Comparison of ENCODE assay signal across 8 cellular contexts in genomic region chr5:148809781-148810524, GRCh38. TPM values are rescaled to one million over a fixed set of nuclear protein-coding genes. Genes with fewer than 3 reads are reported as not detected.
DNase-seq lines count a peak whose midpoint lies in the region; ATAC-seq, FAIRE-seq and TF ChIP-seq lines count a peak whose summit lies in the region.

No MANE protein-coding gene starts in this region.

- CTCF ChIA-PET in activated naive CD4-positive, alpha-beta T cell treated with anti-CD3 and anti-CD28 coated beads, Interleukin-2, amount 10 ng/mL, durations not matched to agents 7 days and 5 days (lab: Charles Lee), result interaction anchor here (1.0 to 4.1 kb wide), 2 partner anchors 11 to 76 kb away, joined by 3 to 22 read pairs; no protein-coding TSS in a partner anchor
- CTCF ChIA-PET in endothelial cell of umbilical vein (lab: Charles Lee), result interaction anchor here (1.1 kb wide), 1 partner anchor 63 kb away, joined by 3 read pairs; no protein-coding TSS in a partner anchor

- no peak for DNase-seq in activated naive CD4-positive, alpha-beta T cell treated with anti-CD3 and anti-CD28 coated beads, Interleukin-2, amount 10 ng/mL, durations not matched to agents 7 days and 5 days
- no peak for DNase-seq in activated naive CD4-positive, alpha-beta T cell treated with anti-CD3 and anti-CD28 coated beads, Interleukin-2, amount 50 U/mL, for 16 hours
- no peak for DNase-seq in SK-N-MC (ENCODE audit: low read depth, low spot score)
- peak; percentile 32 for DNase-seq in endothelial cell of umbilical vein (ENCODE audit: low read depth, low spot score)
- DNase-seq in thoracic aorta (ENCODE audit: low spot score), result no peak
- no peak for DNase-seq in NCI-H226

- dilution Hi-C loops in endothelial cell of umbilical vein (cut with MboI; ENCODE audit: extremely low pct_ligation_motif_present, low sequenced_read_pairs), result no loop called here

- POLR2A ChIA-PET in endothelial cell of umbilical vein (lab: Charles Lee), result no interaction called here

- ATAC-seq in thoracic aorta (ENCODE audit: insufficient number of reproducible peaks, low FRiP score, low read depth) (no peak), HG03108 (IDR thresholded peaks at IDR 0.05; ENCODE audit: unreplicated experiment) (no peak), GM21528 (IDR thresholded peaks at IDR 0.05; ENCODE audit: low FRiP score, unreplicated experiment) (no peak)

- TF ChIP-seq CTCF in endothelial cell of umbilical vein (IDR thresholded peaks at IDR 0.05; ENCODE audit: extremely low read depth in 1 of 2, insufficient read depth in 1 of 2, low read depth in 1 of 2, low read length in 2 of 2) (no peak), thoracic aorta (IDR thresholded peaks at IDR 0.05) (no peak)

- no peaks in the 10 kb centered on the region for H3K9me3 ChIP-seq in SK-N-MC (ENCODE audit: low read depth, low read length)
- no peaks in the 10 kb centered on the region for H3K9me3 ChIP-seq in endothelial cell of umbilical vein (replicated peaks; ENCODE audit: control insufficient read depth, insufficient read depth, low read length)
- H3K9me3 ChIP-seq in thoracic aorta, result no peaks in the 10 kb centered on the region

- H3K27ac Mint-ChIP-seq in activated naive CD4-positive, alpha-beta T cell treated with anti-CD3 and anti-CD28 coated beads, Interleukin-2, amount 10 ng/mL, durations not matched to agents 7 days and 5 days, result peak overlapping the region; percentile 91

- peaks cover 29% of the 10 kb centered on the region for H3K4me1 Mint-ChIP-seq in activated naive CD4-positive, alpha-beta T cell treated with anti-CD3 and anti-CD28 coated beads, Interleukin-2, amount 10 ng/mL, durations not matched to agents 7 days and 5 days

- H3K36me3 Mint-ChIP-seq in activated naive CD4-positive, alpha-beta T cell treated with anti-CD3 and anti-CD28 coated beads, Interleukin-2, amount 10 ng/mL, durations not matched to agents 7 days and 5 days, result no peaks in the 10 kb centered on the region

- no peaks in the 10 kb centered on the region for H4K20me1 ChIP-seq in endothelial cell of umbilical vein (replicated peaks; ENCODE audit: control insufficient read depth, extremely low read depth, insufficient read depth, low read length)

- H3K9me1 ChIP-seq in endothelial cell of umbilical vein (replicated peaks; ENCODE audit: control insufficient read depth, extremely low read depth, insufficient read depth, low read length), result no peaks in the 10 kb centered on the region

- no peak overlapping the region for H3K27ac ChIP-seq in SK-N-MC
- no peak overlapping the region for H3K27ac ChIP-seq in endothelial cell of umbilical vein (ENCODE audit: insufficient read depth, low read depth, low read length)
- no peak overlapping the region for H3K27ac ChIP-seq in thoracic aorta

- H3K9ac ChIP-seq in SK-N-MC (ENCODE audit: insufficient read length) (no peak overlapping the region), endothelial cell of umbilical vein (replicated peaks; ENCODE audit: extremely low read depth, insufficient read depth, low read length) (no peak overlapping the region)

- FAIRE-seq in endothelial cell of umbilical vein (lab: Jason Lieb, UNC), result no peak

- TF ChIP-seq POLR2A in endothelial cell of umbilical vein (IDR thresholded peaks at IDR 0.05; ENCODE audit: low read depth, low read length), result no peak

- no peaks in the 10 kb centered on the region for H3K9me3 Mint-ChIP-seq in activated naive CD4-positive, alpha-beta T cell treated with anti-CD3 and anti-CD28 coated beads, Interleukin-2, amount 10 ng/mL, durations not matched to agents 7 days and 5 days

- H3K36me3 ChIP-seq in SK-N-MC (ENCODE audit: insufficient read depth, low read length) (no peaks in the 10 kb centered on the region), endothelial cell of umbilical vein (ENCODE audit: control insufficient read depth in 2 of 2, extremely low read depth in 1 of 2, insufficient read depth in 2 of 2, low read length in 2 of 2) (no peaks in the 10 kb centered on the region), thoracic aorta (no peaks in the 10 kb centered on the region)

- H2AFZ ChIP-seq in endothelial cell of umbilical vein (ENCODE audit: low read depth, low read length), result no peak overlapping the region

- no peaks in the 10 kb centered on the region for H3K27me3 ChIP-seq in endothelial cell of umbilical vein (ENCODE audit: control insufficient read depth in 2 of 2, insufficient read depth in 2 of 2, low read length in 2 of 2)
- H3K27me3 ChIP-seq in thoracic aorta (replicated peaks; ENCODE audit: insufficient read depth), result no peaks in the 10 kb centered on the region

- H3K79me2 ChIP-seq in endothelial cell of umbilical vein (ENCODE audit: control insufficient read depth, insufficient read depth, low read length), result no peaks in the 10 kb centered on the region

- peaks cover 3% of the 10 kb centered on the region for H3K27me3 Mint-ChIP-seq in activated naive CD4-positive, alpha-beta T cell treated with anti-CD3 and anti-CD28 coated beads, Interleukin-2, amount 10 ng/mL, durations not matched to agents 7 days and 5 days

- H3K4me3 ChIP-seq in SK-N-MC (peak overlapping the region; percentile 30; the same call in 1 of the 2 replicates), endothelial cell of umbilical vein (replicated peaks in 1 of 3; ENCODE audit: insufficient read depth in 1 of 3, low read depth in 1 of 3, low read length in 3 of 3) (no peak overlapping the region), thoracic aorta (peak overlapping the region; percentile 56)

- peak overlapping the region; percentile 81 for H3K4me3 Mint-ChIP-seq in activated naive CD4-positive, alpha-beta T cell treated with anti-CD3 and anti-CD28 coated beads, Interleukin-2, amount 10 ng/mL, durations not matched to agents 7 days and 5 days

- no TSS peak for BruUV-seq in endothelial cell of umbilical vein (replicated peaks; lab: Mats Ljungman, UMichigan)

- peaks cover 33% of the 10 kb centered on the region for H3K4me1 ChIP-seq in endothelial cell of umbilical vein (ENCODE audit: control insufficient read depth, extremely low read depth, insufficient read depth, low read length)
- H3K4me1 ChIP-seq in thoracic aorta (ENCODE audit: control insufficient read depth in 1 of 2, low read depth in 2 of 2), result peaks cover 9 to 40% of the 10 kb centered on the region in 2 donors

- H3K4me2 ChIP-seq in endothelial cell of umbilical vein (ENCODE audit: insufficient read depth, low read length), result peak overlapping the region; percentile 16

- intact Hi-C loops in endothelial cell of umbilical vein (cut with micrococcal nuclease), result loop anchor here (5.0 kb wide), 3 partner anchors 68 to 302 kb away; no protein-coding TSS in a partner anchor

TF ChIP-seq in endothelial cell of umbilical vein, 7 proteins besides CTCF, POLR2A, EP300 and RAD21:
- no peak for TF ChIP-seq MYC (IDR thresholded peaks at IDR 0.05; ENCODE audit: low read depth, low read length)
- no peak for TF ChIP-seq FOS (IDR thresholded peaks at IDR 0.05; ENCODE audit: borderline replicate concordance, insufficient read depth, low read length)
- TF ChIP-seq POLR2AphosphoS5 (IDR thresholded peaks at IDR 0.05; ENCODE audit: insufficient read depth, low read depth, low read length), result no peak
- no peak for TF ChIP-seq MAX (IDR thresholded peaks at IDR 0.05; ENCODE audit: insufficient read depth, insufficient read length)
- no peak for TF ChIP-seq GATA2 (IDR thresholded peaks at IDR 0.05; ENCODE audit: insufficient read depth, insufficient read length, low read depth, low read length)
- TF ChIP-seq JUN (IDR thresholded peaks at IDR 0.05; ENCODE audit: borderline replicate concordance, insufficient read depth, insufficient read length, low read depth), result no peak
- no peak for TF ChIP-seq EZH2 (IDR thresholded peaks at IDR 0.05; ENCODE audit: borderline replicate concordance, low read depth, low read length, severe bottlenecking)

RNA-seq across cellular contexts. Expression of gene ADRB2, which starts 16.5 kb away (rescaled TPM):
- total RNA-seq in endothelial cell of umbilical vein (0.60 and 0.86 TPM in 2 replicates), thoracic aorta (1 to 10 TPM; 2.8 to 3.7 TPM)
- polyA plus RNA-seq in endothelial cell of umbilical vein, result 0.88 and 0.96 TPM in 2 replicates
- 0.83 and 0.85 TPM in 2 replicates for polyA plus RNA-seq in endothelial cell of umbilical vein (2011; cell fraction: cytosol; rRNA removed)
- polyA plus RNA-seq in endothelial cell of umbilical vein (2011; cell fraction: nucleus; rRNA removed), result 0.87 and 1.1 TPM in 2 replicates
- 0.79 and 1.3 TPM in 2 replicates for polyA plus RNA-seq in endothelial cell of umbilical vein (2012)
- 1.7 and 2.6 TPM in 2 replicates for polyA minus RNA-seq in endothelial cell of umbilical vein
- 1.0 TPM for polyA minus RNA-seq in endothelial cell of umbilical vein (2011; cell fraction: cytosol; rRNA and poly(A)+ RNA removed)
- 2.7 and 2.9 TPM in 2 replicates for polyA minus RNA-seq in endothelial cell of umbilical vein (2011; cell fraction: nucleus; rRNA and poly(A)+ RNA removed)

Comparison
In these comparisons a context has a peak if more than half of its experiments do, and no peak if none do; other contexts are left out.
1. H3K4me3 ChIP-seq: peak in SK-N-MC (single experiment) and thoracic aorta (single experiment); none in endothelial cell of umbilical vein (0 of 3).